Comparison of ENCODE assay signal across 10 cellular contexts in the genomic region with DNA sequence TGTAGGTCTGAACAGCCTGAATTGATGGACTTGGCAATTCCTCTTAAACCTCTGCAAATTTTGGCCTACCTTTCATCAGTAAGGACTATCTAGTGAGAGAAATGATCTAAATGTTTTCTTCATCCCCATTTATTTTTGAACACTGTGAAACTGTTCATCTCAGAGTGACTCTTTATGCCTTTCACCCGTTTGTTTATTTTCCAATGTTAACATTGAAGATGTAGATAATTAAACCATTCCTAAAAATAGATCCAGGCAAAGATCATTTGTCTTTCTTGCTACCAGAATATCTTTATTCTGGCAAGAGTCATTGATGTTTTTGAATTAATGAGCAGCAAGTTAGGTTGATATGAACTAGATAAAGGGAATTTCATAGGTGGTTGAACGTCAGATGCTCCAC. TPM values are rescaled to one million over a fixed set of nuclear protein-coding genes. Genes with fewer than 3 reads are reported as not detected.
DNase-seq lines count a peak whose midpoint lies in the region; FAIRE-seq and TF ChIP-seq lines count a peak whose summit lies in the region.
"Had no signal": no experiment of that assay in that cellular context is flagged by ENCODE, and none has a peak within 500 bp of the region (broad histone marks: within the 10 kb centered on the region; RNA-seq: fewer than 3 reads in every experiment).

No MANE protein-coding gene starts in this region.

- no peak for FAIRE-seq in keratinocyte (lab: Jason Lieb, UNC)
- FAIRE-seq: A204.1 had no signal

- peaks cover 70% of the 10 kb centered on the region for H3K4me1 Mint-ChIP-seq in activated naive CD8-positive, alpha-beta T cell (ENCODE audit: low read depth)

- H3K9me1 ChIP-seq in keratinocyte (ENCODE audit: control insufficient read depth, extremely low read depth, insufficient read depth, low read length), result no peaks in the 10 kb centered on the region

- peak overlapping the region; percentile 66 for H3K4me2 ChIP-seq in keratinocyte (ENCODE audit: control insufficient read depth, extremely low read depth, insufficient read depth, low read depth, low read length)

- H3K4me3 ChIP-seq in keratinocyte (ENCODE audit: control insufficient read depth in 2 of 3, extremely low read depth in 1 of 3, insufficient read depth in 2 of 3, low read depth in 1 of 3, low read length in 3 of 3), result peak overlapping the region; percentile 6 to 36 (median 24)
- peak overlapping the region; percentile 78 to 89 (median 82) for H3K4me3 ChIP-seq in stomach
- no peak overlapping the region for H3K4me3 ChIP-seq in A673 (ENCODE audit: low read depth, low read length, poor library complexity, severe bottlenecking)

- H3K79me2 ChIP-seq in keratinocyte (ENCODE audit: control insufficient read depth, insufficient read depth, low read length), result peaks cover 2% of the 10 kb centered on the region

- no peaks in the 10 kb centered on the region for H3K9me3 ChIP-seq in keratinocyte (ENCODE audit: control insufficient read depth, low read depth, low read length)
- H3K9me3 ChIP-seq in stomach, result no peaks in the 10 kb centered on the region
- H3K9me3 ChIP-seq in A673 (ENCODE audit: low read depth, low read length, poor library complexity, severe bottlenecking), result no peaks in the 10 kb centered on the region

- H3K4me1 ChIP-seq in keratinocyte (ENCODE audit: control insufficient read depth, extremely low read depth, insufficient read depth, low read length), result peaks cover 18% of the 10 kb centered on the region
- peaks cover 26 to 86% (median 57%) of the 10 kb centered on the region in 4 donors for H3K4me1 ChIP-seq in stomach
- H3K4me1 ChIP-seq in A673 (ENCODE audit: insufficient read depth, low read length, poor library complexity, severe bottlenecking), result no peaks in the 10 kb centered on the region

- POLR2A ChIA-PET in A673 (lab: Charles Lee; ENCODE audit: low non-redundant PET), result no interaction called here

- BruUV-seq in A673 (replicated peaks; lab: Mats Ljungman, UMichigan), result no TSS peak

- no peaks in the 10 kb centered on the region for H3K27me3 Mint-ChIP-seq in activated naive CD8-positive, alpha-beta T cell

- dilution Hi-C loops in keratinocyte (cut with MboI; ENCODE audit: extremely low pct_ligation_motif_present, low sequenced_read_pairs), result no loop called here

- H2AFZ ChIP-seq in keratinocyte (ENCODE audit: control insufficient read depth, low read length), result no peak overlapping the region

- TF ChIP-seq EP300 in stomach (IDR thresholded peaks at IDR 0.05), result no peak

- no peak for TF ChIP-seq CTCF in keratinocyte (optimal IDR thresholded peaks at IDR 0.05 in 1 of 3, IDR thresholded peaks at IDR 0.05 in 1 of 3, conservative IDR thresholded peaks at IDR 0.05 in 1 of 3; ENCODE audit: extremely low read depth in 1 of 3, insufficient read depth in 2 of 3, low read length in 3 of 3)
- TF ChIP-seq CTCF in stomach (IDR thresholded peaks at IDR 0.05), result no peak
- TF ChIP-seq CTCF in A673 (conservative IDR thresholded peaks at IDR 0.05; ENCODE audit: low read depth, low read length), result no peak

- CTCF ChIA-PET in A673 (lab: Charles Lee), result no interaction called here

- 17 to 45% (median 26%) methylated on average over 2 of the region's 2 CpGs for WGBS in stomach, 5 donors

- no peak overlapping the region for H3K9ac ChIP-seq in keratinocyte (ENCODE audit: control insufficient read depth, extremely low read depth, insufficient read depth, low read length)

- H3K36me3 Mint-ChIP-seq in activated naive CD8-positive, alpha-beta T cell, result peaks cover 4% of the 10 kb centered on the region

- no peak overlapping the region for H3K27ac Mint-ChIP-seq in activated naive CD8-positive, alpha-beta T cell

- intact Hi-C loops in stomach (cut with DNase I; ENCODE audit: low total_unique reads), result no loop called here
- intact Hi-C loops in A673 (cut with micrococcal nuclease; ENCODE audit: unreplicated experiment), result no loop called here

- H3K27me3 ChIP-seq in keratinocyte (ENCODE audit: control insufficient read depth, extremely low read depth, insufficient read depth, low read length) (no peaks in the 10 kb centered on the region), stomach (no peaks in the 10 kb centered on the region), A673 (replicated peaks; ENCODE audit: insufficient read depth, low read depth, low read length, poor library complexity) (peaks cover 31% of the 10 kb centered on the region)

- H3K9me3 Mint-ChIP-seq in activated naive CD8-positive, alpha-beta T cell (ENCODE audit: low read depth), result no peaks in the 10 kb centered on the region

- no peaks in the 10 kb centered on the region for H4K20me1 ChIP-seq in keratinocyte (ENCODE audit: control insufficient read depth, extremely low read depth, insufficient read depth, low read length)

- DNase-seq in DMS79 treated with DMSO at 0.1 percent for 48 hours (lab: John Stamatoyannopoulos, UW) (peak; percentile 4), DMS79 (lab: John Stamatoyannopoulos, UW) (no peak), keratinocyte (ENCODE audit: low read depth, low spot score) (no peak), stomach (no peak), medulla oblongata (ENCODE audit: extremely low spot score) (no peak), A673 (ENCODE audit: low spot score) (no peak), kidney tubule cell (ENCODE audit: low spot score) (no peak)
- DNase-seq: NCI-H345 had no signal

- peak overlapping the region; percentile 59 for H3K4me3 Mint-ChIP-seq in activated naive CD8-positive, alpha-beta T cell

- H3K36me3 ChIP-seq in keratinocyte (ENCODE audit: control insufficient read depth in 2 of 2, extremely low read depth in 1 of 2, insufficient read depth in 2 of 2, low read length in 2 of 2) (no peaks in the 10 kb centered on the region), stomach (peaks cover 0 to 4% (median 0%) of the 10 kb centered on the region in 4 donors), A673 (ENCODE audit: insufficient read depth, low read length, poor library complexity, severe bottlenecking) (no peaks in the 10 kb centered on the region)

- H3K27ac ChIP-seq in keratinocyte (ENCODE audit: control insufficient read depth, insufficient read depth, low read length), result no peak overlapping the region
- peak overlapping the region in 4 of 5 donors; percentile 90 to 94 (median 92) for H3K27ac ChIP-seq in stomach
- no peak overlapping the region for H3K27ac ChIP-seq in A673 (ENCODE audit: low read depth, low read length, poor library complexity, severe bottlenecking)

- TF ChIP-seq POLR2A in stomach (IDR thresholded peaks at IDR 0.05), result no peak

RNA-seq across cellular contexts. Expression of gene CPEB4, which starts 3.2 kb away (rescaled TPM):
- polyA plus RNA-seq in keratinocyte, result 13.8 to 18.5 TPM (median 15.3 TPM) in 3 replicates
- 9.6 TPM for polyA plus RNA-seq in keratinocyte (2011; ENCODE audit: low read depth)
- 9.2 and 14.1 TPM in 2 replicates for polyA plus RNA-seq in keratinocyte (2011; cell fraction: cytosol; rRNA removed)
- polyA plus RNA-seq in keratinocyte (2011; cell fraction: nucleus; rRNA removed), result 25.6 and 27.1 TPM in 2 replicates
- 9.3 and 22.9 TPM in 2 replicates for polyA plus RNA-seq in keratinocyte (2012; ENCODE audit: low replicate concordance)
- polyA minus RNA-seq in keratinocyte, result 27.2 to 48.4 TPM (median 37.2 TPM) in 3 replicates
- 14.4 TPM for polyA minus RNA-seq in keratinocyte (2011; cell fraction: cytosol; rRNA and poly(A)+ RNA removed)
- 37.5 and 69.2 TPM in 2 replicates for polyA minus RNA-seq in keratinocyte (2011; cell fraction: nucleus; rRNA and poly(A)+ RNA removed)
- 100 to 1,000 TPM in 1 of 5 donors, 10 to 100 TPM in 3, 1 to 10 TPM in 1; 6.7 to 115 (median 61.0) TPM for total RNA-seq in stomach
- 10 to 100 TPM in 1 of 3 donors, 1 to 10 TPM in 2; 3.5 to 14.5 (median 8.3) TPM for polyA plus RNA-seq in stomach
- total RNA-seq in A673 (2021), result 1.6 and 2.2 TPM in 2 replicates

Comparison
In these comparisons a context has a peak if more than half of its experiments do, and no peak if none do; other contexts are left out.
1. H3K27ac ChIP-seq: peak in stomach (4 of 5); none in keratinocyte (single experiment) and A673 (single experiment).